ENCODE assay signal across 8 cellular contexts in genomic region chr15:93088200-93088980, GRCh38. TPM values are rescaled to one million over a fixed set of nuclear protein-coding genes. Genes with fewer than 3 reads are reported as not detected.
A peak's percentile ranks its signal among the peaks of the same experiment; 100 is the strongest.
DNase-seq lines count a peak whose midpoint lies in the region; ATAC-seq, FAIRE-seq and TF ChIP-seq lines count a peak whose summit lies in the region.

No MANE protein-coding gene starts in this region.

- no peak for TF ChIP-seq CTCF in fibroblast of villous mesenchyme (IDR thresholded peaks at IDR 0.05; ENCODE audit: insufficient read depth, low read depth, low read length)
- peak; percentile 29 for TF ChIP-seq CTCF in osteocyte (IDR thresholded peaks at IDR 0.05)
- no peak for TF ChIP-seq CTCF in D721Med (IDR thresholded peaks at IDR 0.05; ENCODE audit: insufficient read depth, missing control alignments)

- peak; percentile 61 for DNase-seq in NCI-H1092 treated with DMSO at 0.1 percent for 48 hours (lab: John Stamatoyannopoulos, UW)
- no peak for DNase-seq in NCI-H1092 (lab: John Stamatoyannopoulos, UW)
- DNase-seq in activated CD4-positive, alpha-beta T cell treated with anti-CD3 and anti-CD28 coated beads, Interleukin-2, amount 50 U/mL, for 48 hours, result peak; percentile 22 to 33
- no peak for DNase-seq in fibroblast of villous mesenchyme (ENCODE audit: low read depth)
- no peak for DNase-seq in osteocyte (ENCODE audit: extremely low spot score, unreplicated experiment)
- DNase-seq in D721Med (ENCODE audit: insufficient read length, low spot score), result no peak

- H3K27me3 Mint-ChIP-seq in osteocyte (ENCODE audit: unreplicated experiment), result peaks cover 63% of the 10 kb centered on the region

- H3K36me3 Mint-ChIP-seq in osteocyte (ENCODE audit: unreplicated experiment), result no peaks in the 10 kb centered on the region

- no peak for FAIRE-seq in D721Med (lab: Jason Lieb, UNC)

- H3K4me3 Mint-ChIP-seq in osteocyte (ENCODE audit: unreplicated experiment), result peak overlapping the region; percentile 75

- H3K4me3 ChIP-seq in fibroblast of villous mesenchyme (ENCODE audit: low read depth, low read length), result peak overlapping the region; percentile 30

- no peaks in the 10 kb centered on the region for H3K9me3 Mint-ChIP-seq in osteocyte (ENCODE audit: unreplicated experiment)

- H3K4me1 Mint-ChIP-seq in osteocyte (ENCODE audit: unreplicated experiment), result peaks cover 14% of the 10 kb centered on the region

- peak; percentile 28 for ATAC-seq in HG03139 (IDR thresholded peaks at IDR 0.05; ENCODE audit: unreplicated experiment)
- ATAC-seq in HG02840 (IDR thresholded peaks at IDR 0.05; ENCODE audit: low FRiP score, unreplicated experiment), result no peak

- no peak overlapping the region for H3K27ac Mint-ChIP-seq in osteocyte (ENCODE audit: unreplicated experiment)

RNA-seq across cellular contexts. Expression of gene RGMA, which starts 0.6 kb away (rescaled TPM):
- total RNA-seq in fibroblast of villous mesenchyme, result 0.32 TPM in 1 of 2 replicates, not detected in the other
- total RNA-seq in osteocyte, result 12.4 and 13.7 TPM in 2 replicates

Comparison
In these comparisons a context has a peak if more than half of its experiments do, and no peak if none do; other contexts are left out.
1. DNase-seq: peak in NCI-H1092 treated with DMSO at 0.1 percent for 48 hours (single experiment) and activated CD4-positive, alpha-beta T cell treated with anti-CD3 and anti-CD28 coated beads, Interleukin-2, amount 50 U/mL, for 48 hours (2 of 2); none in NCI-H1092 (single experiment), fibroblast of villous mesenchyme (single experiment), osteocyte (single experiment) and D721Med (single experiment).
2. RNA of gene RGMA, which starts 0.6 kb away (total RNA-seq): 12.4 to 13.7 TPM in osteocyte; 0.32 TPM in fibroblast of villous mesenchyme; every median in the first group is over 10 times any median in the second.